Comparison of ENCODE assay signal across 8 cellular contexts in genomic region chr3:113211370-113212154, GRCh38. TPM values are rescaled to one million over a fixed set of nuclear protein-coding genes. Genes with fewer than 3 reads are reported as not detected.
DNase-seq lines count a peak whose midpoint lies in the region; ATAC-seq, FAIRE-seq and TF ChIP-seq lines count a peak whose summit lies in the region.

A gene with protein sequence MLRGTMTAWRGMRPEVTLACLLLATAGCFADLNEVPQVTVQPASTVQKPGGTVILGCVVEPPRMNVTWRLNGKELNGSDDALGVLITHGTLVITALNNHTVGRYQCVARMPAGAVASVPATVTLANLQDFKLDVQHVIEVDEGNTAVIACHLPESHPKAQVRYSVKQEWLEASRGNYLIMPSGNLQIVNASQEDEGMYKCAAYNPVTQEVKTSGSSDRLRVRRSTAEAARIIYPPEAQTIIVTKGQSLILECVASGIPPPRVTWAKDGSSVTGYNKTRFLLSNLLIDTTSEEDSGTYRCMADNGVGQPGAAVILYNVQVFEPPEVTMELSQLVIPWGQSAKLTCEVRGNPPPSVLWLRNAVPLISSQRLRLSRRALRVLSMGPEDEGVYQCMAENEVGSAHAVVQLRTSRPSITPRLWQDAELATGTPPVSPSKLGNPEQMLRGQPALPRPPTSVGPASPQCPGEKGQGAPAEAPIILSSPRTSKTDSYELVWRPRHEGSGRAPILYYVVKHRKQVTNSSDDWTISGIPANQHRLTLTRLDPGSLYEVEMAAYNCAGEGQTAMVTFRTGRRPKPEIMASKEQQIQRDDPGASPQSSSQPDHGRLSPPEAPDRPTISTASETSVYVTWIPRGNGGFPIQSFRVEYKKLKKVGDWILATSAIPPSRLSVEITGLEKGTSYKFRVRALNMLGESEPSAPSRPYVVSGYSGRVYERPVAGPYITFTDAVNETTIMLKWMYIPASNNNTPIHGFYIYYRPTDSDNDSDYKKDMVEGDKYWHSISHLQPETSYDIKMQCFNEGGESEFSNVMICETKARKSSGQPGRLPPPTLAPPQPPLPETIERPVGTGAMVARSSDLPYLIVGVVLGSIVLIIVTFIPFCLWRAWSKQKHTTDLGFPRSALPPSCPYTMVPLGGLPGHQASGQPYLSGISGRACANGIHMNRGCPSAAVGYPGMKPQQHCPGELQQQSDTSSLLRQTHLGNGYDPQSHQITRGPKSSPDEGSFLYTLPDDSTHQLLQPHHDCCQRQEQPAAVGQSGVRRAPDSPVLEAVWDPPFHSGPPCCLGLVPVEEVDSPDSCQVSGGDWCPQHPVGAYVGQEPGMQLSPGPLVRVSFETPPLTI (plus strand): TSS chr3:113211557. CDS start chr3:113249803, 38,246 bp downstream.

- H3K9ac ChIP-seq in PC-3 (ENCODE audit: low read length) (peak within 1 kb of the TSS; percentile 60), HepG2 (ENCODE audit: insufficient read depth, low read depth, low read length) (no peak within 1 kb of the TSS), stomach smooth muscle (ENCODE audit: low read length in 2 of 2) (peak within 1 kb of the TSS; percentile 93)

- H3K9me3 ChIP-seq in PC-3 (ENCODE audit: low read length) (no peaks in the 10 kb centered on the region), HepG2 (ENCODE audit: low read length) (no peaks in the 10 kb centered on the region), stomach smooth muscle (ENCODE audit: control insufficient read depth in 2 of 2, low read length in 2 of 2) (no peaks in the 10 kb centered on the region)

- H3K27ac ChIP-seq in PC-3 (ENCODE audit: low read length) (0 out of 2 replicates have a peak within 1 kb of the TSS, but pooled peaks have one; percentile 16), HepG2 (ENCODE audit: extremely low read length, insufficient read depth, low read length) (no peak within 1 kb of the TSS), stomach smooth muscle (ENCODE audit: low read length) (peak within 1 kb of the TSS; percentile 91)

- peaks cover 89% of the 10 kb centered on the region for H3K27me3 Mint-ChIP-seq in activated T-cell treated with anti-CD3 and anti-CD28 coated beads, Interleukin-2, amount 50 U/mL, for 24 hours
- peaks cover 74% of the 10 kb centered on the region for H3K27me3 Mint-ChIP-seq in dendritic cell treated with granulocyte-macrophage colony-stimulating factor and Interleukin-4, amounts not matched to agents 40 ng/mL and 50 ng/mL, for 4 days

- BruUV-seq in PC-3 (replicated peaks; lab: Mats Ljungman, UMichigan), result no TSS peak
- no TSS peak for BruUV-seq in HepG2 (replicated peaks; lab: Mats Ljungman, UMichigan)

- H3F3A ChIP-seq in PC-3 (ENCODE audit: low read length, unreplicated experiment), result no peaks in the 10 kb centered on the region

- ATAC-seq in PC-3 (peak; percentile 74), HepG2 (peak; percentile 90), HG03469 (IDR thresholded peaks at IDR 0.05; ENCODE audit: unreplicated experiment) (no peak)

- no peak for TF ChIP-seq EP300 in HepG2 (IDR thresholded peaks at IDR 0.05; ENCODE audit: low read depth in 2 of 2, low read length in 2 of 2)
- TF ChIP-seq EP300 in HepG2 (CRISPR knock-in tag; IDR thresholded peaks at IDR 0.05; ENCODE audit: borderline replicate concordance), result no peak

- no peak for FAIRE-seq in HepG2 (lab: Jason Lieb, UNC)

- no peaks in the 10 kb centered on the region for H3K9me3 Mint-ChIP-seq in activated T-cell treated with anti-CD3 and anti-CD28 coated beads, Interleukin-2, amount 50 U/mL, for 24 hours
- H3K9me3 Mint-ChIP-seq in dendritic cell treated with granulocyte-macrophage colony-stimulating factor and Interleukin-4, amounts not matched to agents 40 ng/mL and 50 ng/mL, for 4 days, result no peaks in the 10 kb centered on the region

- H4K20me1 ChIP-seq in PC-3 (ENCODE audit: low read length) (no peaks in the 10 kb centered on the region), HepG2 (ENCODE audit: insufficient read depth, low read length) (no peaks in the 10 kb centered on the region)

- in situ Hi-C loops in HepG2 (cut with HindIII; ENCODE audit: extremely low pct_ligation_motif_present, low pct_unique_long_range_greater_than_20kb), result no loop called here

- no peaks in the 10 kb centered on the region for H3K36me3 ChIP-seq in PC-3 (ENCODE audit: low read depth, low read length)
- no peaks in the 10 kb centered on the region for H3K36me3 ChIP-seq in HepG2 (replicated peaks in 1 of 2; ENCODE audit: control insufficient read depth in 1 of 2, insufficient read depth in 2 of 2, low read length in 2 of 2)
- H3K36me3 ChIP-seq in stomach smooth muscle (ENCODE audit: control insufficient read depth in 2 of 2, insufficient read depth in 2 of 2, low read length in 2 of 2), result peaks cover 0 to 6% of the 10 kb centered on the region in 2 donors

- no peak for TF ChIP-seq RAD21 in HepG2 (CRISPR knock-in tag; IDR thresholded peaks at IDR 0.05)

- peak within 1 kb of the TSS; percentile 75 for H3K4me3 Mint-ChIP-seq in activated T-cell treated with anti-CD3 and anti-CD28 coated beads, Interleukin-2, amount 50 U/mL, for 24 hours
- H3K4me3 Mint-ChIP-seq in dendritic cell treated with granulocyte-macrophage colony-stimulating factor and Interleukin-4, amounts not matched to agents 40 ng/mL and 50 ng/mL, for 4 days, result peak within 1 kb of the TSS; percentile 77

- no peak for DNase-seq in activated T-cell treated with anti-CD3 and anti-CD28 coated beads, Interleukin-2, amount 50 U/mL, for 24 hours
- DNase-seq in activated T-cell treated with anti-CD3 and anti-CD28 coated beads for 4 hours (no peak), PC-3 (peak; percentile 69), HepG2 (ENCODE audit: low spot score) (no peak), NCI-H2227 treated with DMSO at 0.1 percent for 48 hours (lab: John Stamatoyannopoulos, UW) (no peak)

- H3K4me2 ChIP-seq in PC-3 (ENCODE audit: low read length) (peak within 1 kb of the TSS; percentile 97), HepG2 (ENCODE audit: low read depth, low read length) (peak within 1 kb of the TSS; percentile 59)

- no peak within 1 kb of the TSS for H3K27ac Mint-ChIP-seq in activated T-cell treated with anti-CD3 and anti-CD28 coated beads, Interleukin-2, amount 50 U/mL, for 24 hours
- peak within 1 kb of the TSS; percentile 3 for H3K27ac Mint-ChIP-seq in dendritic cell treated with granulocyte-macrophage colony-stimulating factor and Interleukin-4, amounts not matched to agents 40 ng/mL and 50 ng/mL, for 4 days

- H3K79me2 ChIP-seq in PC-3 (ENCODE audit: low read length) (no peaks in the 10 kb centered on the region), HepG2 (ENCODE audit: insufficient read depth, low read length) (no peaks in the 10 kb centered on the region)

- peak within 1 kb of the TSS; percentile 83 for H2AFZ ChIP-seq in PC-3 (ENCODE audit: low read length)
- H2AFZ ChIP-seq in HepG2 (ENCODE audit: low read length), result no peak within 1 kb of the TSS

- H3K4me1 ChIP-seq in PC-3 (ENCODE audit: insufficient read depth, low read length) (peaks cover 7% of the 10 kb centered on the region), HepG2 (ENCODE audit: insufficient read depth, low read length) (peaks cover 7% of the 10 kb centered on the region; the same call in 1 of the 2 replicates), stomach smooth muscle (ENCODE audit: control insufficient read depth, insufficient read depth, low read length) (peaks cover 25% of the 10 kb centered on the region)

- H3K4me1 Mint-ChIP-seq in activated T-cell treated with anti-CD3 and anti-CD28 coated beads, Interleukin-2, amount 50 U/mL, for 24 hours (ENCODE audit: low read depth), result peaks cover 14% of the 10 kb centered on the region
- H3K4me1 Mint-ChIP-seq in dendritic cell treated with granulocyte-macrophage colony-stimulating factor and Interleukin-4, amounts not matched to agents 40 ng/mL and 50 ng/mL, for 4 days (ENCODE audit: low read depth), result peaks cover 18% of the 10 kb centered on the region

- CTCF ChIA-PET in PC-3 (lab: Charles Lee), result interaction anchor here (0.6 kb wide), 1 partner anchor 127 kb away, joined by 6 read pairs; no protein-coding TSS in a partner anchor
- CTCF ChIA-PET in HepG2 (lab: Yijun Ruan, JAX; ENCODE audit: low intra/inter-chr PET ratio, low total read pairs), result no interaction called here

- 5% methylated on average over 37 of the region's 76 CpGs for WGBS in HepG2 (ENCODE audit: low lambda C conversion rate)

- intact Hi-C loops in PC-3 (cut with micrococcal nuclease) (loop anchor here (1.0 to 2.0 kb wide), 4 partner anchors 65 to 160 kb away; no protein-coding TSS in a partner anchor), HepG2 (cut with micrococcal nuclease; ENCODE audit: unreplicated experiment) (no loop called here)
- intact Hi-C loops in dendritic cell treated with granulocyte-macrophage colony-stimulating factor and Interleukin-4, amounts not matched to agents 40 ng/mL and 50 ng/mL, for 4 days (cut with micrococcal nuclease), result loop anchor here (10.0 kb wide), 1 partner anchor 157 kb away; no protein-coding TSS in a partner anchor

- H3K27me3 ChIP-seq in PC-3 (ENCODE audit: low read length) (no peaks in the 10 kb centered on the region), HepG2 (ENCODE audit: control insufficient read depth in 1 of 2, insufficient read depth in 2 of 2, low read length in 2 of 2) (peaks cover 11 to 54% of the 10 kb centered on the region in 2 experiments), stomach smooth muscle (ENCODE audit: control insufficient read depth in 1 of 2, insufficient read depth in 2 of 2, low read length in 2 of 2) (no peaks in the 10 kb centered on the region)

- no peaks in the 10 kb centered on the region for H3K9me2 ChIP-seq in PC-3 (replicated peaks; ENCODE audit: low read length)

- H3K4me3 ChIP-seq in PC-3 (ENCODE audit: low read length), result peak within 1 kb of the TSS; percentile 86
- H3K4me3 ChIP-seq in HepG2 (replicated peaks in 1 of 3; ENCODE audit: insufficient read depth in 1 of 3, low read depth in 2 of 3, low read length in 3 of 3), result peak within 1 kb of the TSS; percentile 40 to 63 (median 46)
- H3K4me3 ChIP-seq in stomach smooth muscle (ENCODE audit: low read length in 2 of 2), result peak within 1 kb of the TSS; percentile 90 to 94

- TF ChIP-seq POLR2A in HepG2 (IDR thresholded peaks at IDR 0.05; ENCODE audit: insufficient read depth in 1 of 2, low read depth in 2 of 2, low read length in 2 of 2), result no peak

- TF ChIP-seq CTCF in PC-3 (conservative IDR thresholded peaks at IDR 0.05; ENCODE audit: low read depth, low read length) (no peak), HepG2 (CRISPR knock-in tag; IDR thresholded peaks at IDR 0.05) (no peak)

- no peaks in the 10 kb centered on the region for H3K36me3 Mint-ChIP-seq in activated T-cell treated with anti-CD3 and anti-CD28 coated beads, Interleukin-2, amount 50 U/mL, for 24 hours (ENCODE audit: low read depth)
- no peaks in the 10 kb centered on the region for H3K36me3 Mint-ChIP-seq in dendritic cell treated with granulocyte-macrophage colony-stimulating factor and Interleukin-4, amounts not matched to agents 40 ng/mL and 50 ng/mL, for 4 days (ENCODE audit: low read depth)

- POLR2A ChIA-PET in PC-3 (lab: Charles Lee; ENCODE audit: unreplicated experiment) (interaction anchor here (0.6 to 0.7 kb wide), 2 partner anchors 45 to 78 kb away, joined by 3 to 4 read pairs; no protein-coding TSS in a partner anchor), HepG2 (lab: Yijun Ruan, JAX) (no interaction called here)

RNA-seq across cellular contexts. Expression of the gene that starts here (rescaled TPM):
- total RNA-seq in PC-3 (2014; rRNA removed), result 4.4 and 7.3 TPM in 2 replicates
- total RNA-seq in HepG2 (2016; rRNA removed; fragmentation: Illumina TruSeq; extraction: Trizol), result not detected in 2 replicates
- total RNA-seq in HepG2 (2016; cell fraction: cytosol; rRNA removed; fragmentation: Illumina TruSeq; extraction: Trizol; ENCODE audit: low read depth), result not detected in 2 replicates
- total RNA-seq in HepG2 (2016; cell fraction: insoluble cytoplasmic fraction; rRNA removed; fragmentation: Illumina TruSeq; extraction: Trizol), result not detected in 2 replicates
- not detected in 2 replicates for total RNA-seq in HepG2 (2016; cell fraction: membrane; rRNA removed; fragmentation: Illumina TruSeq; extraction: Trizol)
- total RNA-seq in HepG2 (2016; cell fraction: nucleus; rRNA removed; fragmentation: Illumina TruSeq; extraction: Trizol), result not detected in 2 replicates
- 0.04 TPM in 1 of 2 replicates, not detected in the other for polyA plus RNA-seq in HepG2 (2011; rRNA removed)
- polyA plus RNA-seq in HepG2 (2011; cell fraction: cytosol; rRNA removed), result 0.08 TPM in 1 of 2 replicates, not detected in the other
- 0.03 and 0.05 TPM in 2 replicates for polyA plus RNA-seq in HepG2 (2011; cell fraction: nucleus; rRNA removed)
- polyA plus RNA-seq in HepG2 (2012), result not detected in 2 replicates
- not detected in 2 replicates for polyA plus RNA-seq in HepG2 (2016; cell fraction: cytosol; fragmentation: Illumina TruSeq; extraction: Trizol; ENCODE audit: low read depth)
- not detected in 2 replicates for polyA plus RNA-seq in HepG2 (2016; cell fraction: insoluble cytoplasmic fraction; fragmentation: Illumina TruSeq; extraction: Trizol; ENCODE audit: low read depth)
- polyA plus RNA-seq in HepG2 (2016; cell fraction: membrane; fragmentation: Illumina TruSeq; extraction: Trizol; ENCODE audit: low read depth), result not detected in 2 replicates
- not detected in 2 replicates for polyA plus RNA-seq in HepG2 (2016; cell fraction: nucleus; fragmentation: Illumina TruSeq; extraction: Trizol; ENCODE audit: insufficient read depth, low read depth)
- 0.30 TPM in 1 of 2 replicates, not detected in the other for polyA minus RNA-seq in HepG2 (2011; rRNA and poly(A)+ RNA removed; ENCODE audit: low replicate concordance)
- polyA minus RNA-seq in HepG2 (2011; cell fraction: cytosol; rRNA and poly(A)+ RNA removed), result not detected in 2 replicates
- polyA minus RNA-seq in HepG2 (2011; cell fraction: nucleus; rRNA and poly(A)+ RNA removed), result 0.39 TPM in 1 of 2 replicates, not detected in the other

Comparison
In these comparisons a context has a peak if more than half of its experiments do, and no peak if none do; other contexts are left out.
1. Peak in ATAC-seq, H3K4me3 ChIP-seq and H3K4me2 ChIP-seq in HepG2; RNA of the gene not detected or under 1 TPM.